9 cellular contexts compared by ENCODE assay signal in the genomic region with DNA sequence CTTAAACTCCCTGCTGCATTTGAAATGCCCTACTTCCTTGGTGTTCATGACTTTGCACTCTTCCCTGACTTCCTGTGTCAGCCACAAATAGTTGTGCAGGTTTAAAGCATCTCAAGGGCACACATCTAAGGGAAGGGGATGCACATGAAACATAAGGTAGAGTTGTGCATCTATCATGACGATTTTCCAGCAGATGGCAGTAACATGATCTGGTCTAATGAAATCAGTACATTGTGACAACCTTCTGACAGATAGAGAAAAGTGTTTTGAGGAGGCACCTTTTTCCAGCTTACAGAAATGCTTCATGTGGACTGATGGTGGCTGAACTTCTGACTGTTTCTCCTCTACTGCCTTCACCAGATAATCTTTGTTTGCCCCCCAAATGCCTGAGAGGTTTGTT.
DNase-seq lines count a peak whose midpoint lies in the region; ATAC-seq and TF ChIP-seq lines count a peak whose summit lies in the region.
"Had no signal": no experiment of that assay in that cellular context is flagged by ENCODE, and none has a peak within 500 bp of the region (broad histone marks: within the 10 kb centered on the region; RNA-seq: fewer than 3 reads in every experiment).

No MANE protein-coding gene starts in this region.

- TF ChIP-seq CTCF in right atrium auricular region (IDR thresholded peaks at IDR 0.05) (peak in 1 of 2 donors; percentile 52), fibroblast of mammary gland (conservative IDR thresholded peaks at IDR 0.05; ENCODE audit: control insufficient read depth, insufficient read depth, low read depth, low read length) (peak; percentile 51)

- ATAC-seq in Right ventricle myocardium superior (ENCODE audit: poor library complexity), result peak; percentile 68

- no peaks in the 10 kb centered on the region for H3K9me3 ChIP-seq in right atrium auricular region

- DNase-seq in Right ventricle myocardium superior (no peak), right atrium auricular region (ENCODE audit: low spot score) (no peak), OCI-M1 (lab: John Stamatoyannopoulos, UW) (peak; percentile 52), fibroblast of mammary gland (ENCODE audit: low read depth) (peak; percentile 69), T1000 (lab: John Stamatoyannopoulos, UW) (no peak)
- no peak for DNase-seq in activated naive CD8-positive, alpha-beta T cell treated with anti-CD3 and anti-CD28 coated beads for 36 hours
- DNase-seq in stimulated activated naive CD4-positive, alpha-beta T cell (lab: John Stamatoyannopoulos, UW), result no peak
- DNase-seq in activated CD4-positive, alpha-beta T cell treated with anti-CD3 and anti-CD28 coated beads, Interleukin-2, amount 50 U/mL, for 48 hours, result no peak

- no peak overlapping the region for H3K27ac Mint-ChIP-seq in activated naive CD8-positive, alpha-beta T cell treated with anti-CD3 and anti-CD28 coated beads for 36 hours

- no peaks in the 10 kb centered on the region for H3K4me1 Mint-ChIP-seq in activated naive CD8-positive, alpha-beta T cell treated with anti-CD3 and anti-CD28 coated beads for 36 hours

- H3K27me3 Mint-ChIP-seq in activated naive CD8-positive, alpha-beta T cell treated with anti-CD3 and anti-CD28 coated beads for 36 hours, result no peaks in the 10 kb centered on the region

- no peaks in the 10 kb centered on the region for H3K36me3 ChIP-seq in right atrium auricular region

- H3K4me3 Mint-ChIP-seq in activated naive CD8-positive, alpha-beta T cell treated with anti-CD3 and anti-CD28 coated beads for 36 hours, result no peak overlapping the region

- intact Hi-C loops in Right ventricle myocardium superior (cut with DNase I), result no loop called here

- H3K36me3 Mint-ChIP-seq in activated naive CD8-positive, alpha-beta T cell treated with anti-CD3 and anti-CD28 coated beads for 36 hours, result no peaks in the 10 kb centered on the region

- H3K9me3 Mint-ChIP-seq in activated naive CD8-positive, alpha-beta T cell treated with anti-CD3 and anti-CD28 coated beads for 36 hours, result no peaks in the 10 kb centered on the region

- H3K27ac ChIP-seq in right atrium auricular region, result no peak overlapping the region
- H3K27ac ChIP-seq: HL-60 had no signal

- H3K4me3 ChIP-seq in right atrium auricular region, result no peak overlapping the region
- H3K4me3 ChIP-seq in fibroblast of mammary gland (ENCODE audit: control insufficient read depth, low read depth, low read length), result no peak overlapping the region

- H3K27me3 ChIP-seq in right atrium auricular region, result no peaks in the 10 kb centered on the region

- no peaks in the 10 kb centered on the region for H3K4me1 ChIP-seq in right atrium auricular region

Comparison
In these comparisons a context has a peak if more than half of its experiments do, and no peak if none do; other contexts are left out.
1. DNase-seq: peak in OCI-M1 (single experiment) and fibroblast of mammary gland (single experiment); none in Right ventricle myocardium superior (single experiment), right atrium auricular region (single experiment), activated naive CD8-positive, alpha-beta T cell treated with anti-CD3 and anti-CD28 coated beads for 36 hours (single experiment), stimulated activated naive CD4-positive, alpha-beta T cell (0 of 6), activated CD4-positive, alpha-beta T cell treated with anti-CD3 and anti-CD28 coated beads, Interleukin-2, amount 50 U/mL, for 48 hours (0 of 2) and T1000 (single experiment).